8 cellular contexts compared by ENCODE assay signal in the genomic region with DNA sequence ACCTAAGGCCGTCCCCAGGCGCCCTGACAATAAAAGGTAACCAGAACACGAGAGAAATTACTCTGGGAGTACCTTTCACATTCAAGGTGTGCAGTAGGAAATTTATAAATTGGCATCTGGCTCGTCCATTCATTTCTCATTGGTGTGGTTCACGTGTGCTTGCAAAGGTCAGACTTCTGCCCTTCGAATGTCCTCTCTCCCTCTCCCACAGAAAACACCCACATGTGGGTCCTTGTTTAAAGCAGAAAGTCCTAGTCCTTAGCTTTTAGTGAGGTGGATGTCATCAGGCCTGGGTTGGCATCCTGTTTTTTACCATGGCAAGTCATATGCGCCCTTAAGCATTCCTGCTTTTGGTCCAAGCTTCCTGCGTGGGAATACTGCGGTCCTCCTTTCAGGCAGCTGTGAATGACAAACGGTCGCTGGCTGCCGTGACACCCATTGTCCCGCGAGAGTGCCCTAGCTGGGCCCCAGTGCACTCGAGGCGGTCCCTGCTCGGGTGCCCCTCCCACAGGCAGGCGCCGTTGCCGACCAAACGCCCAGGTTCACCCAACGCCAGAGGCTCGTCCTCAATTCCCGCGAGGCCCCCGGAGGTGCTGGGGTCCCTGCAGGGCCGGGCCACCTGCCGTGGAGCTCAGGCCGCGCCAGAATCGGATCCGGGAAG. TPM values are rescaled to one million over a fixed set of nuclear protein-coding genes. Genes with fewer than 3 reads are reported as not detected.
DNase-seq lines count a peak whose midpoint lies in the region; ATAC-seq and TF ChIP-seq lines count a peak whose summit lies in the region.

A gene (plus strand): TSS at position 531 of the 661 bp plus-strand sequence. CDS start 140 bp downstream, outside the sequence.

- H3F3A ChIP-seq in PC-3 (ENCODE audit: low read length, unreplicated experiment) = no peaks in the 10 kb centered on the region

- in situ Hi-C loops in IMR-90 (cut with MboI; ENCODE audit: low sequenced_read_pairs) = no loop called here

- H2BK120ac ChIP-seq in IMR-90 (ENCODE audit: low read depth, low read length) = 0 out of 2 replicates have a peak within 1 kb of the TSS, but pooled peaks have one; percentile 4

- peak within 1 kb of the TSS; percentile 78; the same call in 1 of the 2 replicates for H3K23ac ChIP-seq in IMR-90 (ENCODE audit: low read depth, low read length)

- H4K5ac ChIP-seq in IMR-90 (ENCODE audit: low read depth, low read length) = peak within 1 kb of the TSS; percentile 58

- H2AFZ ChIP-seq in IMR-90 (replicated peaks; ENCODE audit: low read length, poor library complexity) (peak within 1 kb of the TSS; percentile 95), PC-3 (ENCODE audit: low read length) (peak within 1 kb of the TSS; percentile 68)

- dilution Hi-C loops in IMR-90 (cut with HindIII; ENCODE audit: low sequenced_read_pairs, unreplicated experiment) = no loop called here

- no peak within 1 kb of the TSS for H2BK20ac ChIP-seq in IMR-90 (ENCODE audit: low read depth, low read length)

- peak within 1 kb of the TSS in 4 of 6 donors; percentile 59 to 85 (median 71) for H3K27ac Mint-ChIP-seq in naive B cell

- H3K36me3 ChIP-seq in IMR-90 (ENCODE audit: control insufficient read depth, insufficient read depth, low read length) = peaks cover 3% of the 10 kb centered on the region; the same call in 1 of the 2 replicates
- H3K36me3 ChIP-seq in PC-3 (ENCODE audit: low read depth, low read length) = no peaks in the 10 kb centered on the region
- H3K36me3 ChIP-seq in esophagus squamous epithelium = peaks cover 0 to 10% (median 0%) of the 10 kb centered on the region in 3 donors

- H3K79me2 ChIP-seq in PC-3 (ENCODE audit: low read length) = peaks cover 55% of the 10 kb centered on the region

- peaks cover 9% of the 10 kb centered on the region for H3K4me1 ChIP-seq in IMR-90 (ENCODE audit: control insufficient read depth, insufficient read depth, low read length)
- peaks cover 18% of the 10 kb centered on the region for H3K4me1 ChIP-seq in PC-3 (ENCODE audit: insufficient read depth, low read length)
- peaks cover 32 to 62% (median 43%) of the 10 kb centered on the region in 3 donors for H3K4me1 ChIP-seq in esophagus squamous epithelium

- H4K20me1 ChIP-seq in IMR-90 (ENCODE audit: insufficient read depth, low read length) = no peaks in the 10 kb centered on the region; the same call in 1 of the 2 replicates
- H4K20me1 ChIP-seq in PC-3 (ENCODE audit: low read length) = no peaks in the 10 kb centered on the region

- H3K4ac ChIP-seq in IMR-90 (ENCODE audit: low read depth, low read length) = peak within 1 kb of the TSS; percentile 75

- DNase-seq in DMS53 (lab: John Stamatoyannopoulos, UW) (peak; percentile 93), IMR-90 (peak; percentile 73), PC-3 (peak; percentile 76), esophagus squamous epithelium (lab: John Stamatoyannopoulos, UW) (no peak), naive B cell (peak; percentile 58)
- peak; percentile 86 to 88 for DNase-seq in activated T-cell treated with anti-CD3 and anti-CD28 coated beads, Interleukin-2, amount 50 U/mL, for 48 hours
- DNase-seq in stimulated activated naive CD4-positive, alpha-beta T cell (lab: John Stamatoyannopoulos, UW) = peak; percentile 36 to 67 (median 50)

- peaks cover 0 to 5% (median 0%) of the 10 kb centered on the region in 3 donors for H3K27me3 Mint-ChIP-seq in naive B cell

- H4K91ac ChIP-seq in IMR-90 (ENCODE audit: insufficient read depth, low read depth, low read length) = peak within 1 kb of the TSS; percentile 68

- no peak within 1 kb of the TSS for H2BK15ac ChIP-seq in IMR-90 (ENCODE audit: low read depth, low read length)

- no TSS peak for BruUV-seq in IMR-90 (replicated peaks; lab: Mats Ljungman, UMichigan)
- BruUV-seq in PC-3 (replicated peaks; lab: Mats Ljungman, UMichigan) = TSS peak; percentile 36

- H3K14ac ChIP-seq in IMR-90 (replicated peaks; ENCODE audit: low read depth, low read length) = peak within 1 kb of the TSS; percentile 81

- peaks cover 10 to 32% of the 10 kb centered on the region in 2 experiments for H3K79me1 ChIP-seq in IMR-90 (ENCODE audit: low read depth in 1 of 2, low read length in 2 of 2)

- H2BK5ac ChIP-seq in IMR-90 (ENCODE audit: low read depth, low read length, poor library complexity, severe bottlenecking) = peak within 1 kb of the TSS; percentile 63

- H2AK5ac ChIP-seq in IMR-90 (ENCODE audit: low read depth, low read length) = peak within 1 kb of the TSS; percentile 0

- no peaks in the 10 kb centered on the region for H3K9me2 ChIP-seq in PC-3 (replicated peaks; ENCODE audit: low read length)

- peak within 1 kb of the TSS; percentile 62 for H3K9ac ChIP-seq in IMR-90 (ENCODE audit: low read depth, low read length)
- peak within 1 kb of the TSS; percentile 92 for H3K9ac ChIP-seq in PC-3 (ENCODE audit: low read length)

- 0% methylated on average over 7 of the region's 32 CpGs; no CpG with 5 or more reads in 1 of the 2 experiments for WGBS in IMR-90 (ENCODE audit: extremely low coverage in 2 of 2, insufficient read length in 1 of 2), 2 experiments
- 15 to 19% methylated on average over 6 to 7 of the region's 32 CpGs for WGBS in esophagus squamous epithelium, 2 donors

- H3K9me3 Mint-ChIP-seq in naive B cell = peaks cover 0 to 5% (median 0%) of the 10 kb centered on the region in 7 donors

- H3K4me2 ChIP-seq in IMR-90 (ENCODE audit: low read depth, low read length) (peak within 1 kb of the TSS; percentile 93), PC-3 (ENCODE audit: low read length) (peak within 1 kb of the TSS; percentile 99)

- H3K27ac ChIP-seq in IMR-90 (ENCODE audit: insufficient read depth, low read length) (peak within 1 kb of the TSS; percentile 80), PC-3 (ENCODE audit: low read length) (peak within 1 kb of the TSS; percentile 34), esophagus squamous epithelium (peak within 1 kb of the TSS; percentile 82 to 97 (median 90))

- no peak for TF ChIP-seq CTCF in IMR-90 (conservative IDR thresholded peaks at IDR 0.05; ENCODE audit: low read depth, low read length)
- no peak for TF ChIP-seq CTCF in PC-3 (conservative IDR thresholded peaks at IDR 0.05; ENCODE audit: low read depth, low read length)
- TF ChIP-seq CTCF in esophagus squamous epithelium (IDR thresholded peaks at IDR 0.05) = no peak

- H3K9me1 ChIP-seq in IMR-90 (ENCODE audit: insufficient read depth, low read length) = peaks cover 3% of the 10 kb centered on the region; the same call in 1 of the 2 replicates

- no peak within 1 kb of the TSS; the same call in 1 of the 2 replicates for H3K18ac ChIP-seq in IMR-90 (ENCODE audit: low read depth, low read length)

- no peak for TF ChIP-seq RAD21 in IMR-90 (IDR thresholded peaks at IDR 0.05; ENCODE audit: low read length)

- H3K36me3 Mint-ChIP-seq in naive B cell = peaks cover 0 to 4% of the 10 kb centered on the region in 2 donors

- intact Hi-C loops in IMR-90 (cut with micrococcal nuclease) (loop anchor here (5.0 kb wide), 1 partner anchor 281 kb away; a partner anchor contains a TSS), PC-3 (cut with micrococcal nuclease) (loop anchor here (5.0 kb wide), 2 partner anchors 236 to 281 kb away; a partner anchor contains a TSS), esophagus squamous epithelium (cut with DNase I) (no loop called here)

- H3K4me1 Mint-ChIP-seq in naive B cell = peaks cover 24 to 45% (median 36%) of the 10 kb centered on the region in 3 donors

- ATAC-seq in GM21529 (IDR thresholded peaks at IDR 0.05; ENCODE audit: unreplicated experiment) (peak; percentile 93), IMR-90 (ENCODE audit: low read depth) (peak; percentile 95), PC-3 (peak; percentile 92), naive B cell (ENCODE audit: low read depth in 2 of 2) (peak; percentile 88 to 89)

- TF ChIP-seq POLR2A in IMR-90 (IDR thresholded peaks at IDR 0.05; ENCODE audit: low read depth, low read length) (peak; percentile 53; the same call in 1 of the 2 replicates), esophagus squamous epithelium (IDR thresholded peaks at IDR 0.05) (peak in 2 of 4 donors; percentile 60 to 77)

- peak within 1 kb of the TSS; percentile 69 to 84 for H4K8ac ChIP-seq in IMR-90 (ENCODE audit: low read depth in 2 of 2, low read length in 2 of 2)

- 0 out of 2 replicates have a peak within 1 kb of the TSS, but pooled peaks have one; percentile 11 for H3K56ac ChIP-seq in IMR-90 (ENCODE audit: extremely low read depth, insufficient read depth, low read length)

- H3K27me3 ChIP-seq in IMR-90 (ENCODE audit: control insufficient read depth, insufficient read depth, low read length) (no peaks in the 10 kb centered on the region), PC-3 (ENCODE audit: low read length) (no peaks in the 10 kb centered on the region), esophagus squamous epithelium (no peaks in the 10 kb centered on the region)

- no peaks in the 10 kb centered on the region; the same call in 1 of the 2 replicates for H3K9me3 ChIP-seq in IMR-90 (ENCODE audit: control insufficient read depth, insufficient read depth, low read length)
- H3K9me3 ChIP-seq in PC-3 (ENCODE audit: low read length) = no peaks in the 10 kb centered on the region
- no peaks in the 10 kb centered on the region for H3K9me3 ChIP-seq in esophagus squamous epithelium

- peak within 1 kb of the TSS; percentile 65 for H3K4me3 ChIP-seq in IMR-90 (ENCODE audit: insufficient read depth, low read depth, low read length)
- peak within 1 kb of the TSS; percentile 90 for H3K4me3 ChIP-seq in PC-3 (ENCODE audit: low read length)
- peak within 1 kb of the TSS; percentile 56 to 96 (median 80) for H3K4me3 ChIP-seq in esophagus squamous epithelium

- H3K4me3 Mint-ChIP-seq in naive B cell = peak within 1 kb of the TSS; percentile 83 to 94 (median 91)

- H2AK9ac ChIP-seq in IMR-90 (replicated peaks; ENCODE audit: low read depth, low read length, poor library complexity) = peak within 1 kb of the TSS; percentile 95

- POLR2A ChIA-PET in IMR-90 (lab: Charles Lee; ENCODE audit: unreplicated experiment) = interaction anchor here (0.6 kb wide), 1 partner anchor 48 kb away, joined by 3 read pairs; no protein-coding TSS in a partner anchor
- POLR2A ChIA-PET in PC-3 (lab: Charles Lee; ENCODE audit: unreplicated experiment) = interaction anchor here (0.6 kb wide), 1 partner anchor 252 kb away, joined by 3 read pairs; no protein-coding TSS in a partner anchor

- CTCF ChIA-PET in IMR-90 (lab: Yijun Ruan, JAX) = interaction anchor here (0.7 to 1.3 kb wide), 3 partner anchors 13 to 233 kb away, joined by 4 to 5 read pairs (median 4); no protein-coding TSS in a partner anchor
- CTCF ChIA-PET in PC-3 (lab: Charles Lee) = no interaction called here

TF ChIP-seq in IMR-90, 13 proteins besides CTCF, POLR2A, EP300 and RAD21 (continues in another document):
- TF ChIP-seq MAFK (IDR thresholded peaks at IDR 0.05; ENCODE audit: low read depth, low read length) = no peak
- TF ChIP-seq CHD1 (IDR thresholded peaks at IDR 0.05; ENCODE audit: low read depth, low read length) = no peak
- TF ChIP-seq BHLHE40 (IDR thresholded peaks at IDR 0.05; ENCODE audit: low read depth, low read length) = peak; percentile 4; the same call in 1 of the 2 replicates

RNA-seq across cellular contexts. Expression of the gene that starts here (rescaled TPM):
- total RNA-seq in IMR-90 (2012; rRNA removed) (4.5 and 6.4 TPM in 2 replicates), PC-3 (2014; rRNA removed) (13.3 TPM in 2 replicates), esophagus squamous epithelium (10 to 100 TPM; 13.3 to 20.8 (median 14.1) TPM)
- polyA plus RNA-seq in IMR-90 (2012; rRNA removed) (3.4 and 4.1 TPM in 2 replicates), naive B cell (ENCODE audit: low read depth in 6 of 6) (1 to 10 TPM; 1.4 to 3.1 (median 2.3) TPM)
- 1.6 and 3.0 TPM in 2 replicates for polyA plus RNA-seq in IMR-90 (2012; cell fraction: cytosol; rRNA removed)
- 1.8 and 1.9 TPM in 2 replicates for polyA plus RNA-seq in IMR-90 (2012; cell fraction: nucleus; rRNA removed; ENCODE audit: low replicate concordance)

Comparison
In these comparisons a context has a peak if more than half of its experiments do, and no peak if none do; other contexts are left out.
1. H3K27ac ChIP-seq: peak in every context shown above with its lines; median percentile 90 in esophagus squamous epithelium; 80 in IMR-90; 34 in PC-3.